Comparison of ENCODE assay signal across 10 cellular contexts in the genomic region with DNA sequence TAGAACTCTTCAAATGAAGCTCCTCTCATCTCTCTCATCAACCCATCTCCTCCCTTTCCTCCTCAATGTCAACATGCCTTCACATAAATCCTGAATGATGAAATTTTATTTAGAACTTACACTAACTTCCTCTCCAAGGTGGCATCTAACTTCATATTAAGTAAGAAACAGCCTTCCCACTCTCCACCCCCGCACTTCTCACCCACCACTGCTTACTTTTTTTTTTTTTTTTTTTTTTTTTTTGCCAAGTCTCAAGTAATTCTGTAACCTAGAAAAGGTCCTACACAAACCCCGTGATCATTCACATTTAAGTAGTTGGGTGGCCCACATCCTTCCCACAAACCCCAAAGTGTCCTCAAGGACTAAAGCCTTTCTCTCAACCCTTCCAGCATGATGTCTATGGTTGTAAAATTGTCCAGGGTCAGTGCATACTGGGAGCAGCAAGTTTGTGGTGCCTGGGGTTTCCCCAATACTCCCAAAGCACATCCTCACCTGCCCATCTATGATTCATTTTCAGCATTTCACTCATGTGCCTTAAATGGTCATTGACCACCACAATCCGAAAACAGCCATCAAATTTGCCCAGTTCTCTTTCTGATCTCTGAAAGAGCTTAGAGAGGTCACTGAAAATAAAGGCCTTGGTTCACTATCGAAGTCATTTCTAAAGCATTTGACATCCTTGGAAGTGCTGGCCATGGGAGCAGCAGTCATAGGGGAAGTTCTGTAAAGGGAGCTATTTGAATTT. TPM values are rescaled to one million over a fixed set of nuclear protein-coding genes. Genes with fewer than 3 reads are reported as not detected.
A peak's percentile ranks its signal among the peaks of the same experiment; 100 is the strongest.
DNase-seq lines count a peak whose midpoint lies in the region; ATAC-seq and TF ChIP-seq lines count a peak whose summit lies in the region.
"Had no signal": no experiment of that assay in that cellular context is flagged by ENCODE, and none has a peak within 500 bp of the region (broad histone marks: within the 10 kb centered on the region; RNA-seq: fewer than 3 reads in every experiment).

No MANE protein-coding gene starts in this region.

- intact Hi-C loops in stomach (cut with DNase I; ENCODE audit: low total_unique reads): no loop called here

- no peaks in the 10 kb centered on the region for H3K4me1 ChIP-seq in stomach

- DNase-seq in GM12864 (ENCODE audit: low read depth): peak; percentile 75
- peak; percentile 50 to 63 for DNase-seq in activated T-cell treated with anti-CD3 and anti-CD28 coated beads, Interleukin-2, amount 50 U/mL, for 72 hours
- DNase-seq in stomach: no peak
- DNase-seq in NCI-H1436 (lab: John Stamatoyannopoulos, UW): no peak
- DNase-seq in C1 segment of cervical spinal cord (lab: John Stamatoyannopoulos, UW): no peak
- DNase-seq in NCI-H2029 treated with DMSO at 0.1 percent for 48 hours (lab: John Stamatoyannopoulos, UW): no peak

- H3K27ac Mint-ChIP-seq in activated T-cell treated with anti-CD3 and anti-CD28 coated beads, Interleukin-2, amount 50 U/mL, for 72 hours: peak overlapping the region; percentile 68

- H3K4me3 ChIP-seq in GM12864 (ENCODE audit: low read depth, low read length): no peak overlapping the region
- no peak overlapping the region for H3K4me3 ChIP-seq in stomach

- TF ChIP-seq EP300 in stomach (IDR thresholded peaks at IDR 0.05): no peak

- no peaks in the 10 kb centered on the region for H3K36me3 Mint-ChIP-seq in activated T-cell treated with anti-CD3 and anti-CD28 coated beads, Interleukin-2, amount 50 U/mL, for 72 hours (ENCODE audit: insufficient read depth in 2 of 2)

- H3K36me3 ChIP-seq in stomach: no peaks in the 10 kb centered on the region

- H3K27ac ChIP-seq in stomach: no peak overlapping the region

- WGBS in stomach, 5 donors: 74 to 84% (median 77%) methylated on average over 4 of the region's 4 CpGs

- no peak for TF ChIP-seq CTCF in GM12864 (IDR thresholded peaks at IDR 0.05; ENCODE audit: low read depth, low read length, missing control alignments)
- no peak for TF ChIP-seq CTCF in stomach (IDR thresholded peaks at IDR 0.05)

- H3K9me3 ChIP-seq in stomach: no peaks in the 10 kb centered on the region

- H3K27me3 Mint-ChIP-seq in activated T-cell treated with anti-CD3 and anti-CD28 coated beads, Interleukin-2, amount 50 U/mL, for 72 hours (ENCODE audit: low read depth): no peaks in the 10 kb centered on the region

- peak overlapping the region; percentile 63 to 76 for H3K4me3 Mint-ChIP-seq in activated T-cell treated with anti-CD3 and anti-CD28 coated beads, Interleukin-2, amount 50 U/mL, for 72 hours

- H3K4me1 Mint-ChIP-seq in activated T-cell treated with anti-CD3 and anti-CD28 coated beads, Interleukin-2, amount 50 U/mL, for 72 hours (ENCODE audit: low read depth): no peaks in the 10 kb centered on the region

- no peak for TF ChIP-seq POLR2A in stomach (IDR thresholded peaks at IDR 0.05)

- H3K27me3 ChIP-seq in stomach: peaks cover 0 to 6% (median 0%) of the 10 kb centered on the region in 3 donors

- ATAC-seq in GM19438 (IDR thresholded peaks at IDR 0.05; ENCODE audit: low read depth, unreplicated experiment) (peak; percentile 41), HG03103 (IDR thresholded peaks at IDR 0.05; ENCODE audit: low read depth, unreplicated experiment) (peak; percentile 37)
- peak; percentile 43 for ATAC-seq in activated T-cell treated with anti-CD3 and anti-CD28 coated beads, Interleukin-2, amount 50 U/mL, for 72 hours (replicated peaks in 1 of 2)

- no peaks in the 10 kb centered on the region for H3K9me3 Mint-ChIP-seq in activated T-cell treated with anti-CD3 and anti-CD28 coated beads, Interleukin-2, amount 50 U/mL, for 72 hours

RNA-seq across cellular contexts. Expression of gene CD86, which starts 47.2 kb away (rescaled TPM):
- total RNA-seq in activated T-cell treated with anti-CD3 and anti-CD28 coated beads, Interleukin-2, amount 50 U/mL, for 72 hours: 1 to 10 TPM; 2.4 to 2.5 TPM
- 10 to 100 TPM in 1 of 5 donors, 1 to 10 TPM in 1, under 1 TPM in 2, not detected in 1; 0.29 to 16.9 (median 3.7) TPM for total RNA-seq in stomach
- 1 to 10 TPM; 1.2 to 3.4 (median 3.1) TPM for polyA plus RNA-seq in stomach
- total RNA-seq: lung microvascular endothelial cell, RPMI7951 had no signal

Comparison
In these comparisons a context has a peak if more than half of its experiments do, and no peak if none do; other contexts are left out.
1. DNase-seq: peak in GM12864 (single experiment) and activated T-cell treated with anti-CD3 and anti-CD28 coated beads, Interleukin-2, amount 50 U/mL, for 72 hours (2 of 2); none in stomach (single experiment), NCI-H1436 (single experiment), C1 segment of cervical spinal cord (0 of 14) and NCI-H2029 treated with DMSO at 0.1 percent for 48 hours (single experiment).
2. Peak in every context shown above with its lines, with median percentiles within 50 percentile points of each other: ATAC-seq.